9 cellular contexts compared by ENCODE assay signal in genomic region chr2:174615951-174616436, GRCh38. TPM values are rescaled to one million over a fixed set of nuclear protein-coding genes. Genes with fewer than 3 reads are reported as not detected.
DNase-seq lines count a peak whose midpoint lies in the region; ATAC-seq and FAIRE-seq lines count a peak whose summit lies in the region.
"Had no signal": no experiment of that assay in that cellular context is flagged by ENCODE, and none has a peak within 500 bp of the region (broad histone marks: within the 10 kb centered on the region; RNA-seq: fewer than 3 reads in every experiment).

No MANE protein-coding gene starts in this region.

- intact Hi-C loops in dendritic cell treated with granulocyte-macrophage colony-stimulating factor and Interleukin-4, amounts not matched to agents 40 ng/mL and 50 ng/mL, for 4 days (cut with micrococcal nuclease), result loop anchor here (2.0 kb wide), 1 partner anchor 15 kb away; no protein-coding TSS in a partner anchor
- intact Hi-C loops in sciatic nerve (cut with DNase I), result loop anchor here (10.0 kb wide), 1 partner anchor 69 kb away; no protein-coding TSS in a partner anchor

- peaks cover 73% of the 10 kb centered on the region for H3K4me1 Mint-ChIP-seq in dendritic cell treated with granulocyte-macrophage colony-stimulating factor and Interleukin-4, amounts not matched to agents 40 ng/mL and 50 ng/mL, for 4 days (ENCODE audit: low read depth)

- DNase-seq in GM19239 (ENCODE audit: insufficient read length, low spot score) (no peak), NCI-H446 treated with DMSO at 0.1 percent for 48 hours (lab: John Stamatoyannopoulos, UW) (peak; percentile 89), sciatic nerve (ENCODE audit: low spot score) (no peak), NCI-H1930 (lab: John Stamatoyannopoulos, UW) (no peak), UCSD-AML1 (lab: John Stamatoyannopoulos, UW; ENCODE audit: unreplicated experiment) (no peak)
- DNase-seq in stimulated activated CD4-positive, alpha-beta T cell treated with anti-CD3 and anti-CD28 coated beads, Interleukin-12 subunit alpha, Interleukin-12 subunit beta, amount 100 ng/mL, for 4 hours, result no peak
- DNase-seq: activated gamma-delta T cell treated with Interleukin-2 at 50 U/mL for 16 hours, NCI-H510A had no signal

- H3K27ac Mint-ChIP-seq in dendritic cell treated with granulocyte-macrophage colony-stimulating factor and Interleukin-4, amounts not matched to agents 40 ng/mL and 50 ng/mL, for 4 days, result peak overlapping the region; percentile 75

- no peak overlapping the region for H3K4me3 Mint-ChIP-seq in dendritic cell treated with granulocyte-macrophage colony-stimulating factor and Interleukin-4, amounts not matched to agents 40 ng/mL and 50 ng/mL, for 4 days

- FAIRE-seq in GM19239 (lab: Jason Lieb, UNC), result peak; percentile 84

- H3K9me3 Mint-ChIP-seq in dendritic cell treated with granulocyte-macrophage colony-stimulating factor and Interleukin-4, amounts not matched to agents 40 ng/mL and 50 ng/mL, for 4 days, result no peaks in the 10 kb centered on the region

- no peaks in the 10 kb centered on the region for H3K27me3 Mint-ChIP-seq in dendritic cell treated with granulocyte-macrophage colony-stimulating factor and Interleukin-4, amounts not matched to agents 40 ng/mL and 50 ng/mL, for 4 days

- H3K36me3 Mint-ChIP-seq in dendritic cell treated with granulocyte-macrophage colony-stimulating factor and Interleukin-4, amounts not matched to agents 40 ng/mL and 50 ng/mL, for 4 days (ENCODE audit: low read depth), result peaks cover 83% of the 10 kb centered on the region

- ATAC-seq in sciatic nerve, result peak; percentile 49

RNA-seq across cellular contexts. Expression of gene WIPF1, which starts 18.4 kb away (rescaled TPM):
- total RNA-seq in sciatic nerve, result 107 TPM
